In the genomic region with DNA sequence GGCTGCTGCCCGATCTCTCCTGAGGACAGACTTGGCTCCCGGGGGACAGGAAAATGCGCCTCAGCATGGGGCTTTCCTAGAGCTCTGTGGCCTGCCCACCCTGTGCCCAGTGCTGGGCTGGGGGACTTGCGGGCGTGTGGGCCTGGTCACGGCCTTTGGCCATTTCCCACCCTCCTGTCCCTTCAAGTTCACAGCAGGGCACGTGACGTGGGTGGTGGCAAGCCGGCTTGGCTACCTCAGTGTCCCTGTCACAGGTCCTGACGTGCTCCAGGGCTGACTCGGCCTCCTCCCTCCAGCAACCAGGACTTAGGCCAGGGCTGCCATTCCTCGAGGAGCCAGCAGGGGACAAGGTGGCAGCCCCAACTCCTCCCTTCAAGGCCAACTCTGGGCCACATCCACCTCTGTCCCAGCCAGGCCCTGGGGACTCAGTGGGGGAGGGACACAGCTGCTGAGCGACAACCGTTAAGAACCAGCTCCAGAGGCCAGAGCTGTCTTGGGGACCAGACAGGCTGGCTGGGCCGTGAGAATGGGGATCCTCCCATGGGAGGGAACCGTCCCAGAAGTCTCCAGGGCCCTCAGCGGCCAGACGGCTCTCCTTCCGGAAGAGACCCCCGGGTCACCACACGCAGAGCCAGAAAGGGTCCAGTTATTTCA, we compare ENCODE assay signal across 1 cellular context.
TF ChIP-seq lines count a peak whose summit lies in the region.

No MANE protein-coding gene starts in this region.

TF ChIP-seq in HepG2, 621 proteins besides CTCF, POLR2A, EP300 and RAD21 (continued from another document and continues in another):
- TF ChIP-seq, protein P1, sequence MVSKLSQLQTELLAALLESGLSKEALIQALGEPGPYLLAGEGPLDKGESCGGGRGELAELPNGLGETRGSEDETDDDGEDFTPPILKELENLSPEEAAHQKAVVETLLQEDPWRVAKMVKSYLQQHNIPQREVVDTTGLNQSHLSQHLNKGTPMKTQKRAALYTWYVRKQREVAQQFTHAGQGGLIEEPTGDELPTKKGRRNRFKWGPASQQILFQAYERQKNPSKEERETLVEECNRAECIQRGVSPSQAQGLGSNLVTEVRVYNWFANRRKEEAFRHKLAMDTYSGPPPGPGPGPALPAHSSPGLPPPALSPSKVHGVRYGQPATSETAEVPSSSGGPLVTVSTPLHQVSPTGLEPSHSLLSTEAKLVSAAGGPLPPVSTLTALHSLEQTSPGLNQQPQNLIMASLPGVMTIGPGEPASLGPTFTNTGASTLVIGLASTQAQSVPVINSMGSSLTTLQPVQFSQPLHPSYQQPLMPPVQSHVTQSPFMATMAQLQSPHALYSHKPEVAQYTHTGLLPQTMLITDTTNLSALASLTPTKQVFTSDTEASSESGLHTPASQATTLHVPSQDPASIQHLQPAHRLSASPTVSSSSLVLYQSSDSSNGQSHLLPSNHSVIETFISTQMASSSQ (IDR thresholded peaks at IDR 0.05; ENCODE audit: low read depth) = no peak
- TF ChIP-seq, protein P1 (CRISPR knock-in tag; IDR thresholded peaks at IDR 0.05; ENCODE audit: borderline replicate concordance) = peak; percentile 56; the same call in 1 of the 2 replicates
- TF ChIP-seq KAT8 (CRISPR knock-in tag; IDR thresholded peaks at IDR 0.05) (peak; percentile 16; the same call in 1 of the 2 replicates), ZNF225 (CRISPR knock-in tag; IDR thresholded peaks at IDR 0.05) (peak; percentile 36; the same call in 1 of the 2 replicates), ETV6 (CRISPR knock-in tag; conservative IDR thresholded peaks at IDR 0.05) (peak; percentile 91), IKZF4 (CRISPR knock-in tag; IDR thresholded peaks at IDR 0.05; ENCODE audit: borderline replicate concordance, low read depth, not compliant biosample characterization) (no peak), RBM39 (IDR thresholded peaks at IDR 0.05; ENCODE audit: low read depth, low read length, poor library complexity, severe bottlenecking) (peak; percentile 67), ZNF431 (CRISPR knock-in tag; IDR thresholded peaks at IDR 0.05; ENCODE audit: borderline replicate concordance, low read depth) (no peak), TEAD3 (CRISPR knock-in tag; optimal IDR thresholded peaks at IDR 0.05; ENCODE audit: borderline replicate concordance) (peak; percentile 23), HMG20B (CRISPR knock-in tag; conservative IDR thresholded peaks at IDR 0.05) (peak; percentile 70), ZNF232 (CRISPR knock-in tag; IDR thresholded peaks at IDR 0.05; ENCODE audit: borderline replicate concordance) (no peak), TAF1 (CRISPR knock-in tag; IDR thresholded peaks at IDR 0.05) (peak; percentile 45; the same call in 1 of the 2 replicates), FOXA3 (CRISPR knock-in tag; IDR thresholded peaks at IDR 0.05) (peak; percentile 54), TBL1XR1 (IDR thresholded peaks at IDR 0.05; ENCODE audit: borderline replicate concordance, low read length, partially characterized antibody) (no peak), RNF2 (conservative IDR thresholded peaks at IDR 0.05; ENCODE audit: low read depth) (0 out of 2 replicates have a peak, but pooled peaks have one; percentile 49), SMARCE1 (IDR thresholded peaks at IDR 0.05; ENCODE audit: borderline replicate concordance) (no peak), DNMT3B (CRISPR knock-in tag; conservative IDR thresholded peaks at IDR 0.05) (no peak), SP5 (CRISPR knock-in tag; IDR thresholded peaks at IDR 0.05; ENCODE audit: borderline replicate concordance, low read depth) (peak; percentile 90), TCF7 (IDR thresholded peaks at IDR 0.05; ENCODE audit: low read depth) (no peak), ZNF75D (CRISPR knock-in tag; IDR thresholded peaks at IDR 0.05; ENCODE audit: borderline replicate concordance) (no peak), ATF1 (CRISPR knock-in tag; IDR thresholded peaks at IDR 0.05) (no peak), SMARCC2 (IDR thresholded peaks at IDR 0.05) (no peak), ZNF878 (CRISPR knock-in tag; IDR thresholded peaks at IDR 0.05) (no peak), CBX5 (CRISPR knock-in tag; IDR thresholded peaks at IDR 0.05; ENCODE audit: borderline replicate concordance) (peak; percentile 80; the same call in 1 of the 2 replicates), RBFOX2 (IDR thresholded peaks at IDR 0.05; ENCODE audit: low read depth, low read length) (peak; percentile 65; the same call in 1 of the 2 replicates), ZNF343 (CRISPR knock-in tag; IDR thresholded peaks at IDR 0.05) (no peak), NR2C2 (CRISPR knock-in tag; IDR thresholded peaks at IDR 0.05; ENCODE audit: borderline replicate concordance) (no peak), KLF11 (CRISPR knock-in tag; IDR thresholded peaks at IDR 0.05) (no peak), ZNF550 (CRISPR knock-in tag; IDR thresholded peaks at IDR 0.05; ENCODE audit: borderline replicate concordance) (no peak), SMYD3 (CRISPR knock-in tag; IDR thresholded peaks at IDR 0.05) (no peak), RFXAP (CRISPR knock-in tag; IDR thresholded peaks at IDR 0.05; ENCODE audit: borderline replicate concordance) (no peak), ZNF780A (CRISPR knock-in tag; IDR thresholded peaks at IDR 0.05) (no peak)
- TF ChIP-seq, protein P2, sequence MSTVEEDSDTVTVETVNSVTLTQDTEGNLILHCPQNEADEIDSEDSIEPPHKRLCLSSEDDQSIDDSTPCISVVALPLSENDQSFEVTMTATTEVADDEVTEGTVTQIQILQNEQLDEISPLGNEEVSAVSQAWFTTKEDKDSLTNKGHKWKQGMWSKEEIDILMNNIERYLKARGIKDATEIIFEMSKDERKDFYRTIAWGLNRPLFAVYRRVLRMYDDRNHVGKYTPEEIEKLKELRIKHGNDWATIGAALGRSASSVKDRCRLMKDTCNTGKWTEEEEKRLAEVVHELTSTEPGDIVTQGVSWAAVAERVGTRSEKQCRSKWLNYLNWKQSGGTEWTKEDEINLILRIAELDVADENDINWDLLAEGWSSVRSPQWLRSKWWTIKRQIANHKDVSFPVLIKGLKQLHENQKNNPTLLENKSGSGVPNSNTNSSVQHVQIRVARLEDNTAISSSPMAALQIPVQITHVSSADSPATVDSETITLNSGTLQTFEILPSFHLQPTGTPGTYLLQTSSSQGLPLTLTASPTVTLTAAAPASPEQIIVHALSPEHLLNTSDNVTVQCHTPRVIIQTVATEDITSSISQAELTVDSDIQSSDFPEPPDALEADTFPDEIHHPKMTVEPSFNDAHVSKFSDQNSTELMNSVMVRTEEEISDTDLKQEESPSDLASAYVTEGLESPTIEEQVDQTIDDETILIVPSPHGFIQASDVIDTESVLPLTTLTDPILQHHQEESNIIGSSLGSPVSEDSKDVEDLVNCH (CRISPR knock-in tag; IDR thresholded peaks at IDR 0.05) = no peak
- TF ChIP-seq, protein P3, sequence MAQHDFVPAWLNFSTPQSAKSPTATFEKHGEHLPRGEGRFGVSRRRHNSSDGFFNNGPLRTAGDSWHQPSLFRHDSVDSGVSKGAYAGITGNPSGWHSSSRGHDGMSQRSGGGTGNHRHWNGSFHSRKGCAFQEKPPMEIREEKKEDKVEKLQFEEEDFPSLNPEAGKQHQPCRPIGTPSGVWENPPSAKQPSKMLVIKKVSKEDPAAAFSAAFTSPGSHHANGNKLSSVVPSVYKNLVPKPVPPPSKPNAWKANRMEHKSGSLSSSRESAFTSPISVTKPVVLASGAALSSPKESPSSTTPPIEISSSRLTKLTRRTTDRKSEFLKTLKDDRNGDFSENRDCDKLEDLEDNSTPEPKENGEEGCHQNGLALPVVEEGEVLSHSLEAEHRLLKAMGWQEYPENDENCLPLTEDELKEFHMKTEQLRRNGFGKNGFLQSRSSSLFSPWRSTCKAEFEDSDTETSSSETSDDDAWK (CRISPR knock-in tag; IDR thresholded peaks at IDR 0.05) = no peak
- TF ChIP-seq, protein P4, sequence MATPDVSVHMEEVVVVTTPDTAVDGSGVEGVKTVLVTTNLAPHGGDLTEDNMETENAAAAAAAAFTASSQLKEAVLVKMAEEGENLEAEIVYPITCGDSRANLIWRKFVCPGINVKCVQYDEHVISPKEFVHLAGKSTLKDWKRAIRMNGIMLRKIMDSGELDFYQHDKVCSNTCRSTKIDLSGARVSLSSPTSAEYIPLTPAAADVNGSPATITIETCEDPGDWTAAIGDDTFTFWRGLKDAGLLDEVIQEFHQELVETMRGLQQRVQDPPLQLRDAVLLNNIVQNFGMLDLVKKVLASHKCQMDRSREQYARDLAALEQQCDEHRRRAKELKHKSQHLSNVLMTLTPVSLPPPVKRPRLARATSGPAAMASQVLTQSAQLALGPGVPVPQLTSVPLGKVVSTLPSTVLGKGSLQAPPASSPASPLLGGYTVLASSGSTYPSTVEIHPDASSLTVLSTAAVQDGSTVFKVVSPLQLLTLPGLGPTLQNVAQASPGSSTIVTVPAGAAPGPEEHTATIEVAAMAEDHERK (CRISPR knock-in tag; IDR thresholded peaks at IDR 0.05; ENCODE audit: low read depth) = no peak
- TF ChIP-seq, protein P5, sequence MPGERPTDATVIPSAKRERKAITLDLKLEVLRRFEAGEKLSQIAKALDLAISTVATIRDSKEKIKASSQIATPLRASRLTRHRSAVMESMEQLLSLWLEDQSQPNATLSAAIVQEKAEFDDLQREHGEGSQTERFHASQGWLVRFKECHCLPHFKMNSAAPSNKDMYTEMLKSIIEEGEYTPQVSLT (CRISPR knock-in tag; IDR thresholded peaks at IDR 0.05; ENCODE audit: borderline replicate concordance, low read depth) = no peak
- TF ChIP-seq, protein P6, sequence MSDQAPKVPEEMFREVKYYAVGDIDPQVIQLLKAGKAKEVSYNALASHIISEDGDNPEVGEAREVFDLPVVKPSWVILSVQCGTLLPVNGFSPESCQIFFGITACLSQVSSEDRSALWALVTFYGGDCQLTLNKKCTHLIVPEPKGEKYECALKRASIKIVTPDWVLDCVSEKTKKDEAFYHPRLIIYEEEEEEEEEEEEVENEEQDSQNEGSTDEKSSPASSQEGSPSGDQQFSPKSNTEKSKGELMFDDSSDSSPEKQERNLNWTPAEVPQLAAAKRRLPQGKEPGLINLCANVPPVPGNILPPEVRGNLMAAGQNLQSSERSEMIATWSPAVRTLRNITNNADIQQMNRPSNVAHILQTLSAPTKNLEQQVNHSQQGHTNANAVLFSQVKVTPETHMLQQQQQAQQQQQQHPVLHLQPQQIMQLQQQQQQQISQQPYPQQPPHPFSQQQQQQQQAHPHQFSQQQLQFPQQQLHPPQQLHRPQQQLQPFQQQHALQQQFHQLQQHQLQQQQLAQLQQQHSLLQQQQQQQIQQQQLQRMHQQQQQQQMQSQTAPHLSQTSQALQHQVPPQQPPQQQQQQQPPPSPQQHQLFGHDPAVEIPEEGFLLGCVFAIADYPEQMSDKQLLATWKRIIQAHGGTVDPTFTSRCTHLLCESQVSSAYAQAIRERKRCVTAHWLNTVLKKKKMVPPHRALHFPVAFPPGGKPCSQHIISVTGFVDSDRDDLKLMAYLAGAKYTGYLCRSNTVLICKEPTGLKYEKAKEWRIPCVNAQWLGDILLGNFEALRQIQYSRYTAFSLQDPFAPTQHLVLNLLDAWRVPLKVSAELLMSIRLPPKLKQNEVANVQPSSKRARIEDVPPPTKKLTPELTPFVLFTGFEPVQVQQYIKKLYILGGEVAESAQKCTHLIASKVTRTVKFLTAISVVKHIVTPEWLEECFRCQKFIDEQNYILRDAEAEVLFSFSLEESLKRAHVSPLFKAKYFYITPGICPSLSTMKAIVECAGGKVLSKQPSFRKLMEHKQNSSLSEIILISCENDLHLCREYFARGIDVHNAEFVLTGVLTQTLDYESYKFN (CRISPR knock-in tag; conservative IDR thresholded peaks at IDR 0.05) = 0 out of 2 replicates have a peak, but pooled peaks have one; percentile 22
- TF ChIP-seq, protein P7, sequence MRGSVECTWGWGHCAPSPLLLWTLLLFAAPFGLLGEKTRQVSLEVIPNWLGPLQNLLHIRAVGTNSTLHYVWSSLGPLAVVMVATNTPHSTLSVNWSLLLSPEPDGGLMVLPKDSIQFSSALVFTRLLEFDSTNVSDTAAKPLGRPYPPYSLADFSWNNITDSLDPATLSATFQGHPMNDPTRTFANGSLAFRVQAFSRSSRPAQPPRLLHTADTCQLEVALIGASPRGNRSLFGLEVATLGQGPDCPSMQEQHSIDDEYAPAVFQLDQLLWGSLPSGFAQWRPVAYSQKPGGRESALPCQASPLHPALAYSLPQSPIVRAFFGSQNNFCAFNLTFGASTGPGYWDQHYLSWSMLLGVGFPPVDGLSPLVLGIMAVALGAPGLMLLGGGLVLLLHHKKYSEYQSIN (CRISPR knock-in tag; IDR thresholded peaks at IDR 0.05; ENCODE audit: borderline replicate concordance) = no peak
- TF ChIP-seq, protein P8, sequence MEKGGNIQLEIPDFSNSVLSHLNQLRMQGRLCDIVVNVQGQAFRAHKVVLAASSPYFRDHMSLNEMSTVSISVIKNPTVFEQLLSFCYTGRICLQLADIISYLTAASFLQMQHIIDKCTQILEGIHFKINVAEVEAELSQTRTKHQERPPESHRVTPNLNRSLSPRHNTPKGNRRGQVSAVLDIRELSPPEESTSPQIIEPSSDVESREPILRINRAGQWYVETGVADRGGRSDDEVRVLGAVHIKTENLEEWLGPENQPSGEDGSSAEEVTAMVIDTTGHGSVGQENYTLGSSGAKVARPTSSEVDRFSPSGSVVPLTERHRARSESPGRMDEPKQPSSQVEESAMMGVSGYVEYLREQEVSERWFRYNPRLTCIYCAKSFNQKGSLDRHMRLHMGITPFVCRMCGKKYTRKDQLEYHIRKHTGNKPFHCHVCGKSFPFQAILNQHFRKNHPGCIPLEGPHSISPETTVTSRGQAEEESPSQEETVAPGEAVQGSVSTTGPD (CRISPR knock-in tag; IDR thresholded peaks at IDR 0.05) = no peak
